Comparison of ENCODE assay signal across 1 cellular context in the genomic region with DNA sequence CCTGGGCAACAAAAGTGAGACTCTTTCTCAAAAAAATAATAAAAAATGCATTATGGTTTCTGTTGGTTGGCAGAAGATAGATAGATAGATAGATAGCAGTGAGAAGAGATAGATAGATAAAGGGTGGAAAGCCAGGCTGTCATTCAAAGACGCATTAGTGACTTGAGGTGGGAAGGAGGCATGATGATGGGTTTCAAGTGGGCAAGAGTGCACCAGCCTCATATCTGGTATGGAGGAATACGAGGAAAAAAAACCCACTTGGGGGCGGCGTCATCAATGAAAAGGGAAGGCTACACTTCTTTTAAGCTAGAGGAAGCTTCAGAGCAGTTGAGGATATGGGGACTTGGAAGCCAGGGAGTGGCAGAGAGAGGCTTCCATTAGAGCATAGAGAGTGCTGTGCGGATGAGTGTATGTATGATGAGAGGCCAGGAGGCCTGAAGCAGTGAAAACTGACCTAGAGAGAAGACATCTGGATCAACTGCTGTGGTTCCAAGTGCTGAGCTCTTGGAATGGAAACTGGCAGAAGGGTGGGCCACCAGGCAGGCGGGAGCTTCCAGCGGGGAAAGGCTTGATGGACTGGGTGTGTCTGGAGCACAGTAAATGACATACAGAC.
A peak's percentile ranks its signal among the peaks of the same experiment; 100 is the strongest.
TF ChIP-seq lines count a peak whose summit lies in the region.

No MANE protein-coding gene starts in this region.

TF ChIP-seq in endothelial cell of umbilical vein, 7 proteins besides CTCF, POLR2A, EP300 and RAD21:
- no peak for TF ChIP-seq MYC (IDR thresholded peaks at IDR 0.05; ENCODE audit: low read depth, low read length)
- no peak for TF ChIP-seq EZH2 (IDR thresholded peaks at IDR 0.05; ENCODE audit: borderline replicate concordance, low read depth, low read length, severe bottlenecking)
- TF ChIP-seq, protein P1, sequence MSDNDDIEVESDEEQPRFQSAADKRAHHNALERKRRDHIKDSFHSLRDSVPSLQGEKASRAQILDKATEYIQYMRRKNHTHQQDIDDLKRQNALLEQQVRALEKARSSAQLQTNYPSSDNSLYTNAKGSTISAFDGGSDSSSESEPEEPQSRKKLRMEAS (IDR thresholded peaks at IDR 0.05; ENCODE audit: insufficient read depth, insufficient read length) = no peak
- peak; percentile 13 for TF ChIP-seq POLR2AphosphoS5 (IDR thresholded peaks at IDR 0.05; ENCODE audit: insufficient read depth, low read depth, low read length)
